ENCODE assay signal across 8 cellular contexts in genomic region chr1:198056255-198056654, GRCh38.
DNase-seq lines count a peak whose midpoint lies in the region; ATAC-seq and TF ChIP-seq lines count a peak whose summit lies in the region.

No MANE protein-coding gene starts in this region.

- H3K4me3 ChIP-seq in ascending aorta (no peak overlapping the region), MG63 (no peak overlapping the region), psoas muscle (no peak overlapping the region)

- intact Hi-C loops in ascending aorta (cut with DNase I): no loop called here
- intact Hi-C loops in psoas muscle (cut with DNase I): no loop called here

- H3K4me1 Mint-ChIP-seq in activated T-cell treated with anti-CD3 and anti-CD28 coated beads, Interleukin-2, amount 50 U/mL, for 72 hours (ENCODE audit: low read depth): no peaks in the 10 kb centered on the region
- no peaks in the 10 kb centered on the region for H3K4me1 Mint-ChIP-seq in activated T-cell treated with anti-CD3 and anti-CD28 coated beads, Interleukin-2, amount 50 U/mL, for 24 hours (ENCODE audit: low read depth)
- H3K4me1 Mint-ChIP-seq in activated naive CD8-positive, alpha-beta T cell treated with anti-CD3 and anti-CD28 coated beads, Interleukin-2, amount 10 ng/mL, durations not matched to agents 7 days and 5 days: peaks cover 4% of the 10 kb centered on the region
- peaks cover 11% of the 10 kb centered on the region for H3K4me1 Mint-ChIP-seq in stimulated activated effector memory CD8-positive, alpha-beta T cell treated with anti-CD3 and anti-CD28 coated beads, Interleukin-12 subunit alpha, Interleukin-12 subunit beta, amount 100 ng/mL, for 72 hours

- peak in 1 of 2 donors; percentile 44 for ATAC-seq in activated T-cell treated with anti-CD3 and anti-CD28 coated beads, Interleukin-2, amount 50 U/mL, for 72 hours (replicated peaks in 1 of 2)
- peak; percentile 82 for ATAC-seq in HG03095 (IDR thresholded peaks at IDR 0.05; ENCODE audit: unreplicated experiment)
- ATAC-seq in activated naive CD8-positive, alpha-beta T cell treated with anti-CD3 and anti-CD28 coated beads, Interleukin-2, amount 10 ng/mL, durations not matched to agents 7 days and 5 days (ENCODE audit: low read depth): peak; percentile 54
- ATAC-seq in stimulated activated effector memory CD8-positive, alpha-beta T cell treated with anti-CD3 and anti-CD28 coated beads, Interleukin-12 subunit alpha, Interleukin-12 subunit beta, amount 100 ng/mL, for 72 hours: peak; percentile 67
- no peak for ATAC-seq in psoas muscle

- H3K4me1 ChIP-seq in ascending aorta: no peaks in the 10 kb centered on the region
- no peaks in the 10 kb centered on the region for H3K4me1 ChIP-seq in psoas muscle

- no peak overlapping the region for H3K27ac Mint-ChIP-seq in activated T-cell treated with anti-CD3 and anti-CD28 coated beads, Interleukin-2, amount 50 U/mL, for 72 hours
- H3K27ac Mint-ChIP-seq in activated T-cell treated with anti-CD3 and anti-CD28 coated beads, Interleukin-2, amount 50 U/mL, for 24 hours: no peak overlapping the region
- peak overlapping the region; percentile 13 for H3K27ac Mint-ChIP-seq in activated naive CD8-positive, alpha-beta T cell treated with anti-CD3 and anti-CD28 coated beads, Interleukin-2, amount 10 ng/mL, durations not matched to agents 7 days and 5 days
- no peak overlapping the region for H3K27ac Mint-ChIP-seq in stimulated activated effector memory CD8-positive, alpha-beta T cell treated with anti-CD3 and anti-CD28 coated beads, Interleukin-12 subunit alpha, Interleukin-12 subunit beta, amount 100 ng/mL, for 72 hours

- no peaks in the 10 kb centered on the region for H3K27me3 ChIP-seq in ascending aorta
- H3K27me3 ChIP-seq in MG63: no peaks in the 10 kb centered on the region
- H3K27me3 ChIP-seq in psoas muscle (ENCODE audit: insufficient read depth in 3 of 3, low read length in 2 of 3): no peaks in the 10 kb centered on the region

- TF ChIP-seq CTCF in ascending aorta (IDR thresholded peaks at IDR 0.05): no peak
- TF ChIP-seq CTCF in psoas muscle (IDR thresholded peaks at IDR 0.05): no peak

- 28 to 39% (median 32%) methylated on average over 2 of the region's 2 CpGs for WGBS in psoas muscle, 3 donors

- H3K36me3 Mint-ChIP-seq in activated T-cell treated with anti-CD3 and anti-CD28 coated beads, Interleukin-2, amount 50 U/mL, for 72 hours (ENCODE audit: insufficient read depth in 2 of 2): no peaks in the 10 kb centered on the region
- H3K36me3 Mint-ChIP-seq in activated T-cell treated with anti-CD3 and anti-CD28 coated beads, Interleukin-2, amount 50 U/mL, for 24 hours (ENCODE audit: low read depth): no peaks in the 10 kb centered on the region
- H3K36me3 Mint-ChIP-seq in activated naive CD8-positive, alpha-beta T cell treated with anti-CD3 and anti-CD28 coated beads, Interleukin-2, amount 10 ng/mL, durations not matched to agents 7 days and 5 days: peaks cover 21% of the 10 kb centered on the region
- H3K36me3 Mint-ChIP-seq in stimulated activated effector memory CD8-positive, alpha-beta T cell treated with anti-CD3 and anti-CD28 coated beads, Interleukin-12 subunit alpha, Interleukin-12 subunit beta, amount 100 ng/mL, for 72 hours: no peaks in the 10 kb centered on the region

- DNase-seq in activated T-cell treated with anti-CD3 and anti-CD28 coated beads, Interleukin-2, amount 50 U/mL, for 72 hours: peak; percentile 5 to 14
- DNase-seq in activated T-cell treated with anti-CD3 and anti-CD28 coated beads, Interleukin-2, amount 50 U/mL, for 24 hours: no peak
- DNase-seq in activated naive CD8-positive, alpha-beta T cell treated with anti-CD3 and anti-CD28 coated beads, Interleukin-2, amount 10 ng/mL, durations not matched to agents 7 days and 5 days: peak; percentile 35
- no peak for DNase-seq in stimulated activated effector memory CD8-positive, alpha-beta T cell treated with anti-CD3 and anti-CD28 coated beads, Interleukin-12 subunit alpha, Interleukin-12 subunit beta, amount 100 ng/mL, for 72 hours (ENCODE audit: low spot score in 2 of 2)
- DNase-seq in ascending aorta (ENCODE audit: low spot score in 2 of 2): no peak
- no peak for DNase-seq in MG63
- no peak for DNase-seq in psoas muscle

- peaks cover 1 to 2% of the 10 kb centered on the region in 2 donors for H3K9me3 Mint-ChIP-seq in activated T-cell treated with anti-CD3 and anti-CD28 coated beads, Interleukin-2, amount 50 U/mL, for 72 hours
- H3K9me3 Mint-ChIP-seq in activated T-cell treated with anti-CD3 and anti-CD28 coated beads, Interleukin-2, amount 50 U/mL, for 24 hours: no peaks in the 10 kb centered on the region
- peaks cover 9% of the 10 kb centered on the region for H3K9me3 Mint-ChIP-seq in activated naive CD8-positive, alpha-beta T cell treated with anti-CD3 and anti-CD28 coated beads, Interleukin-2, amount 10 ng/mL, durations not matched to agents 7 days and 5 days
- no peaks in the 10 kb centered on the region for H3K9me3 Mint-ChIP-seq in stimulated activated effector memory CD8-positive, alpha-beta T cell treated with anti-CD3 and anti-CD28 coated beads, Interleukin-12 subunit alpha, Interleukin-12 subunit beta, amount 100 ng/mL, for 72 hours

- H3K27ac ChIP-seq in ascending aorta (no peak overlapping the region), psoas muscle (no peak overlapping the region)

- POLR2A ChIA-PET in activated naive CD8-positive, alpha-beta T cell treated with anti-CD3 and anti-CD28 coated beads, Interleukin-2, amount 10 ng/mL, durations not matched to agents 7 days and 5 days (lab: Charles Lee): no interaction called here

- peaks cover 8% of the 10 kb centered on the region for H3K27me3 Mint-ChIP-seq in activated T-cell treated with anti-CD3 and anti-CD28 coated beads, Interleukin-2, amount 50 U/mL, for 72 hours (ENCODE audit: low read depth)
- H3K27me3 Mint-ChIP-seq in activated T-cell treated with anti-CD3 and anti-CD28 coated beads, Interleukin-2, amount 50 U/mL, for 24 hours: no peaks in the 10 kb centered on the region
- no peaks in the 10 kb centered on the region for H3K27me3 Mint-ChIP-seq in activated naive CD8-positive, alpha-beta T cell treated with anti-CD3 and anti-CD28 coated beads, Interleukin-2, amount 10 ng/mL, durations not matched to agents 7 days and 5 days

- no peaks in the 10 kb centered on the region for H3K9me3 ChIP-seq in ascending aorta
- peaks cover 2% of the 10 kb centered on the region; the same call in 1 of the 2 replicates for H3K9me3 ChIP-seq in MG63
- H3K9me3 ChIP-seq in psoas muscle: no peaks in the 10 kb centered on the region

- H3K36me3 ChIP-seq in ascending aorta: no peaks in the 10 kb centered on the region
- H3K36me3 ChIP-seq in MG63: no peaks in the 10 kb centered on the region
- H3K36me3 ChIP-seq in psoas muscle (ENCODE audit: insufficient read depth in 1 of 2, low read depth in 1 of 2): no peaks in the 10 kb centered on the region

- no peak overlapping the region for H3K4me3 Mint-ChIP-seq in activated T-cell treated with anti-CD3 and anti-CD28 coated beads, Interleukin-2, amount 50 U/mL, for 72 hours
- H3K4me3 Mint-ChIP-seq in activated T-cell treated with anti-CD3 and anti-CD28 coated beads, Interleukin-2, amount 50 U/mL, for 24 hours: no peak overlapping the region
- no peak overlapping the region for H3K4me3 Mint-ChIP-seq in activated naive CD8-positive, alpha-beta T cell treated with anti-CD3 and anti-CD28 coated beads, Interleukin-2, amount 10 ng/mL, durations not matched to agents 7 days and 5 days
- H3K4me3 Mint-ChIP-seq in stimulated activated effector memory CD8-positive, alpha-beta T cell treated with anti-CD3 and anti-CD28 coated beads, Interleukin-12 subunit alpha, Interleukin-12 subunit beta, amount 100 ng/mL, for 72 hours: no peak overlapping the region

Comparison
In these comparisons a context has a peak if more than half of its experiments do, and no peak if none do; other contexts are left out.
1. DNase-seq: peak in activated T-cell treated with anti-CD3 and anti-CD28 coated beads, Interleukin-2, amount 50 U/mL, for 72 hours (2 of 2) and activated naive CD8-positive, alpha-beta T cell treated with anti-CD3 and anti-CD28 coated beads, Interleukin-2, amount 10 ng/mL, durations not matched to agents 7 days and 5 days (single experiment); none in activated T-cell treated with anti-CD3 and anti-CD28 coated beads, Interleukin-2, amount 50 U/mL, for 24 hours (single experiment), stimulated activated effector memory CD8-positive, alpha-beta T cell treated with anti-CD3 and anti-CD28 coated beads, Interleukin-12 subunit alpha, Interleukin-12 subunit beta, amount 100 ng/mL, for 72 hours (0 of 2), ascending aorta (0 of 2), MG63 (single experiment) and psoas muscle (0 of 2).
2. ATAC-seq: peak in HG03095 (single experiment), activated naive CD8-positive, alpha-beta T cell treated with anti-CD3 and anti-CD28 coated beads, Interleukin-2, amount 10 ng/mL, durations not matched to agents 7 days and 5 days (single experiment) and stimulated activated effector memory CD8-positive, alpha-beta T cell treated with anti-CD3 and anti-CD28 coated beads, Interleukin-12 subunit alpha, Interleukin-12 subunit beta, amount 100 ng/mL, for 72 hours (single experiment); none in psoas muscle (0 of 4).